In the genomic region with DNA sequence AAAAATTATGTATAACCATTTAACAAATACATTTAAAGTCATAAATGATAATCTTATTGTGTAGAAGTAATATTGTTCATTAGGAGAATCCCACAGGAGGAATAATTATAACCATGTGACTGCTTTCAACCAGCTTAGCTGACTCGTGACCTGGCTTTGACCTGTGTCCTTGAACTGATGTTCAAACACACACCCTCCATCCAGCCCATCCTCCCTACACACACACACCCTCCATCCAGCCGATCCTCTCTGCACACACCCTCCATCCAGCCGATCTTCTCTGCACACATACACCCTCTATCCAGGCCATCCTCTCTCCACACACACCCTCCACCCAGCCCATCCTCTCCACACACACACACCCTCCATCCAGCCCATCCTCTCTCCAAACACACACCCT, we compare ENCODE assay signal across 2 cellular contexts.
TF ChIP-seq lines count a peak whose summit lies in the region.

No MANE protein-coding gene starts in this region.

TF ChIP-seq in GM12891, 5 proteins besides CTCF, POLR2A, EP300 and RAD21:
- TF ChIP-seq TAF1 (IDR thresholded peaks at IDR 0.05; ENCODE audit: low read depth, low read length) (no peak), POLR2AphosphoS5 (IDR thresholded peaks at IDR 0.05; ENCODE audit: low read depth, low read length) (no peak), PAX5 (IDR thresholded peaks at IDR 0.05; ENCODE audit: insufficient read depth, low read length, severe bottlenecking) (no peak), POU2F2 (IDR thresholded peaks at IDR 0.05; ENCODE audit: low read depth, low read length) (no peak), SPI1 (IDR thresholded peaks at IDR 0.05; ENCODE audit: low read depth, low read length) (no peak)

TF ChIP-seq in K562, 482 proteins besides CTCF, POLR2A, EP300 and RAD21:
- no peak for TF ChIP-seq DPF2 (IDR thresholded peaks at IDR 0.05)
